8 cellular contexts compared by ENCODE assay signal in genomic region chr7:92904292-92905131, GRCh38.
DNase-seq lines count a peak whose midpoint lies in the region; ATAC-seq and TF ChIP-seq lines count a peak whose summit lies in the region.

No MANE protein-coding gene starts in this region.

- peaks cover 4% of the 10 kb centered on the region for H3K27me3 Mint-ChIP-seq in activated naive CD8-positive, alpha-beta T cell treated with anti-CD3 and anti-CD28 coated beads, Interleukin-2, amount 10 ng/mL, durations not matched to agents 7 days and 5 days
- H3K27me3 Mint-ChIP-seq in natural killer cell (ENCODE audit: low read depth in 2 of 2) = peaks cover 0 to 3% of the 10 kb centered on the region in 2 donors

- H3K9me3 Mint-ChIP-seq in activated naive CD8-positive, alpha-beta T cell treated with anti-CD3 and anti-CD28 coated beads, Interleukin-2, amount 10 ng/mL, durations not matched to agents 7 days and 5 days = peaks cover 4% of the 10 kb centered on the region
- H3K9me3 Mint-ChIP-seq in natural killer cell = no peaks in the 10 kb centered on the region

- DNase-seq in SIG-M5 treated with dmso at 0.1 percent for 504 hours (lab: John Stamatoyannopoulos, UW; ENCODE audit: unreplicated experiment) (peak; percentile 37), SIG-M5 (lab: John Stamatoyannopoulos, UW) (no peak), T follicular helper cell (ENCODE audit: low read depth) (peak; percentile 42), natural killer cell (peak; percentile 65), GF-D8 (lab: John Stamatoyannopoulos, UW) (no peak), NCI-H1092 treated with DMSO at 0.1 percent for 48 hours (lab: John Stamatoyannopoulos, UW) (no peak)
- DNase-seq in activated naive CD8-positive, alpha-beta T cell treated with anti-CD3 and anti-CD28 coated beads, Interleukin-2, amount 10 ng/mL, durations not matched to agents 7 days and 5 days = peak; percentile 66

- POLR2A ChIA-PET in activated naive CD8-positive, alpha-beta T cell treated with anti-CD3 and anti-CD28 coated beads, Interleukin-2, amount 10 ng/mL, durations not matched to agents 7 days and 5 days (lab: Charles Lee) = interaction anchor here (1.1 kb wide), 1 partner anchor 69 kb away, joined by 3 read pairs; no protein-coding TSS in a partner anchor

- TF ChIP-seq CTCF in natural killer cell (IDR thresholded peaks at IDR 0.05) = no peak

- peaks cover 9% of the 10 kb centered on the region for H3K36me3 Mint-ChIP-seq in activated naive CD8-positive, alpha-beta T cell treated with anti-CD3 and anti-CD28 coated beads, Interleukin-2, amount 10 ng/mL, durations not matched to agents 7 days and 5 days
- no peaks in the 10 kb centered on the region for H3K36me3 Mint-ChIP-seq in natural killer cell

- peak overlapping the region; percentile 3 for H3K27ac Mint-ChIP-seq in activated naive CD8-positive, alpha-beta T cell treated with anti-CD3 and anti-CD28 coated beads, Interleukin-2, amount 10 ng/mL, durations not matched to agents 7 days and 5 days
- H3K27ac Mint-ChIP-seq in natural killer cell = peak overlapping the region; percentile 62 to 64

- H3K4me3 Mint-ChIP-seq in activated naive CD8-positive, alpha-beta T cell treated with anti-CD3 and anti-CD28 coated beads, Interleukin-2, amount 10 ng/mL, durations not matched to agents 7 days and 5 days = no peak overlapping the region
- H3K4me3 Mint-ChIP-seq in natural killer cell = no peak overlapping the region

- intact Hi-C loops in natural killer cell (cut with micrococcal nuclease) = loop anchor here (1.0 to 10.0 kb wide), 4 partner anchors 67 to 320 kb away; partner anchors contain the start of gene HEPACAM2

- H3K4me1 Mint-ChIP-seq in activated naive CD8-positive, alpha-beta T cell treated with anti-CD3 and anti-CD28 coated beads, Interleukin-2, amount 10 ng/mL, durations not matched to agents 7 days and 5 days = peaks cover 17% of the 10 kb centered on the region
- H3K4me1 Mint-ChIP-seq in natural killer cell = peaks cover 18 to 19% of the 10 kb centered on the region in 2 donors

- peak; percentile 96 for ATAC-seq in HG03108 (IDR thresholded peaks at IDR 0.05; ENCODE audit: unreplicated experiment)
- peak; percentile 100 for ATAC-seq in activated naive CD8-positive, alpha-beta T cell treated with anti-CD3 and anti-CD28 coated beads, Interleukin-2, amount 10 ng/mL, durations not matched to agents 7 days and 5 days (ENCODE audit: low read depth)
- peak; percentile 98 to 100 (median 99) for ATAC-seq in natural killer cell

Comparison
In these comparisons a context has a peak if more than half of its experiments do, and no peak if none do; other contexts are left out.
1. DNase-seq: peak in SIG-M5 treated with dmso at 0.1 percent for 504 hours (single experiment), T follicular helper cell (single experiment), activated naive CD8-positive, alpha-beta T cell treated with anti-CD3 and anti-CD28 coated beads, Interleukin-2, amount 10 ng/mL, durations not matched to agents 7 days and 5 days (single experiment) and natural killer cell (single experiment); none in SIG-M5 (single experiment), GF-D8 (single experiment) and NCI-H1092 treated with DMSO at 0.1 percent for 48 hours (single experiment).
2. Peak in every context shown above with its lines, with median percentiles within 50 percentile points of each other: ATAC-seq.